12 cellular contexts compared by ENCODE assay signal in genomic region chr7:21028186-21028989, GRCh38.
DNase-seq lines count a peak whose midpoint lies in the region; ATAC-seq and TF ChIP-seq lines count a peak whose summit lies in the region.
"Had no signal": no experiment of that assay in that cellular context is flagged by ENCODE, and none has a peak within 500 bp of the region (broad histone marks: within the 10 kb centered on the region; RNA-seq: fewer than 3 reads in every experiment).

No MANE protein-coding gene starts in this region.

- H3K36me3 ChIP-seq in RWPE2 (ENCODE audit: low read depth) (no peaks in the 10 kb centered on the region), left lung (no peaks in the 10 kb centered on the region)
- H3K36me3 ChIP-seq: cardiac muscle cell had no signal

- 60% methylated on average over 16 of the region's 16 CpGs for WGBS in right cardiac atrium

- H3K4me3 ChIP-seq in RWPE2 (ENCODE audit: severe bottlenecking) (no peak overlapping the region), left lung (no peak overlapping the region), right cardiac atrium (ENCODE audit: low read length) (no peak overlapping the region)
- H3K4me3 ChIP-seq: cardiac muscle cell had no signal

- H3K27ac ChIP-seq in RWPE2 (ENCODE audit: poor library complexity, severe bottlenecking) (no peak overlapping the region), left lung (no peak overlapping the region), right cardiac atrium (ENCODE audit: low read length) (no peak overlapping the region)
- H3K27ac ChIP-seq: cardiac muscle cell had no signal

- H3K4me1 ChIP-seq in RWPE2 (ENCODE audit: insufficient read depth, poor library complexity, severe bottlenecking) = no peaks in the 10 kb centered on the region
- H3K4me1 ChIP-seq in left lung = no peaks in the 10 kb centered on the region
- H3K4me1 ChIP-seq in right cardiac atrium (ENCODE audit: control insufficient read depth, insufficient read depth, low read length) = no peaks in the 10 kb centered on the region

- peak; percentile 1 for DNase-seq in DMS79 (lab: John Stamatoyannopoulos, UW)
- DNase-seq in NCI-H1436 treated with DMSO at 0.1 percent for 48 hours (lab: John Stamatoyannopoulos, UW) = peak; percentile 77
- no peak for DNase-seq in RWPE2 (ENCODE audit: low spot score)
- DNase-seq in left lung = peak; percentile 32 to 67
- DNase-seq in NCI-H1694 treated with DMSO at 0.1 percent for 48 hours (lab: John Stamatoyannopoulos, UW) = no peak
- no peak for DNase-seq in right cardiac atrium
- DNase-seq: CD8-positive, alpha-beta memory T cell; stimulated activated CD4-positive, alpha-beta T cell treated with anti-CD3 and anti-CD28 coated beads, Interleukin-4, amount 100 ng/mL, for 24 hours had no signal

- no peaks in the 10 kb centered on the region for H3K27me3 ChIP-seq in RWPE2 (ENCODE audit: insufficient read depth, poor library complexity, severe bottlenecking)
- H3K27me3 ChIP-seq in left lung = peaks cover 0 to 5% of the 10 kb centered on the region in 2 donors
- no peaks in the 10 kb centered on the region for H3K27me3 ChIP-seq in right cardiac atrium (ENCODE audit: control insufficient read depth, insufficient read depth)
- H3K27me3 ChIP-seq: cardiac muscle cell had no signal

- no peak for TF ChIP-seq CTCF in RWPE2 (IDR thresholded peaks at IDR 0.05; ENCODE audit: poor library complexity, severe bottlenecking)
- TF ChIP-seq CTCF in left lung (IDR thresholded peaks at IDR 0.05) = no peak

- ATAC-seq in RWPE2 (ENCODE audit: low read depth) = peak; percentile 61
- ATAC-seq in left lung = peak; percentile 91
- no peak for ATAC-seq in right cardiac atrium
- ATAC-seq in HG03025 (IDR thresholded peaks at IDR 0.05; ENCODE audit: low FRiP score, unreplicated experiment) = no peak
- ATAC-seq in HG02970 (IDR thresholded peaks at IDR 0.05; ENCODE audit: low FRiP score, unreplicated experiment) = no peak
- ATAC-seq: natural killer cell treated with Interleukin-12 subunit alpha and Interleukin-12 subunit beta and Interleukin-15 and Interleukin-18, amount 100 ng/mL, for 72 hours had no signal

- intact Hi-C loops in left lung (cut with DNase I) = no loop called here
- intact Hi-C loops in right cardiac atrium (cut with DNase I) = no loop called here

- no peaks in the 10 kb centered on the region for H3K9me3 ChIP-seq in RWPE2 (ENCODE audit: severe bottlenecking)
- no peaks in the 10 kb centered on the region for H3K9me3 ChIP-seq in left lung
- no peaks in the 10 kb centered on the region for H3K9me3 ChIP-seq in right cardiac atrium (ENCODE audit: control insufficient read depth, low read length)

Comparison
In these comparisons a context has a peak if more than half of its experiments do, and no peak if none do; other contexts are left out.
1. DNase-seq: peak in DMS79 (single experiment), NCI-H1436 treated with DMSO at 0.1 percent for 48 hours (single experiment) and left lung (2 of 2); none in RWPE2 (single experiment), NCI-H1694 treated with DMSO at 0.1 percent for 48 hours (single experiment) and right cardiac atrium (0 of 3).
2. ATAC-seq: peak in RWPE2 (single experiment) and left lung (single experiment); none in right cardiac atrium (0 of 2), HG03025 (single experiment) and HG02970 (single experiment).